Comparison of ENCODE assay signal across 30 cellular contexts in genomic region chr6:47454713-47455396, GRCh38.
"Had no signal": no experiment of that assay in that cellular context is flagged by ENCODE, and none has a peak within 500 bp of the region (broad histone marks: within the 10 kb centered on the region; RNA-seq: fewer than 3 reads in every experiment).

No MANE protein-coding gene starts in this region.

- H3K27me3 Mint-ChIP-seq: activated CD4-positive, alpha-beta memory T cell treated with anti-CD3 and anti-CD28 coated beads for 36 hours; central memory CD8-positive, alpha-beta T cell; naive thymus-derived CD8-positive, alpha-beta T cell; stimulated activated naive B cell treated with anti-CD40 and anti-IgM and Interleukin-4, amounts not matched to agents 10 μg/mL and 1 μg/mL and 100 μg/mL, for 72 hours had no signal

- H3K4me1 Mint-ChIP-seq: central memory CD8-positive, alpha-beta T cell; naive thymus-derived CD8-positive, alpha-beta T cell; neural crest cell; stimulated activated naive B cell treated with anti-CD40 and anti-IgM and Interleukin-4, amounts not matched to agents 10 μg/mL and 1 μg/mL and 100 μg/mL, for 72 hours had no signal

- H3K9me3 ChIP-seq: breast epithelium, left lung, lower lobe of right lung, pancreas, psoas muscle, sigmoid colon, stomach, thyroid gland, upper lobe of left lung, vagina had no signal

- H3K4me3 ChIP-seq: breast epithelium, left lung, lower lobe of right lung, pancreas, psoas muscle, sigmoid colon, stomach, thyroid gland, upper lobe of left lung, vagina had no signal

- FAIRE-seq: endometrium, frontal cortex, islet of Langerhans, pancreas, small intestine had no signal

- H3K27ac Mint-ChIP-seq: activated CD4-positive, alpha-beta memory T cell treated with anti-CD3 and anti-CD28 coated beads for 36 hours; activated naive CD4-positive, alpha-beta T cell treated with anti-CD3 and anti-CD28 coated beads, Interleukin-2, amount 50 U/mL, for 72 hours; dendritic cell treated with granulocyte-macrophage colony-stimulating factor and Interleukin-4, amounts not matched to agents 40 ng/mL and 50 ng/mL, for 4 days; naive thymus-derived CD8-positive, alpha-beta T cell; stimulated activated naive B cell treated with anti-CD40 and anti-IgM and Interleukin-4, amounts not matched to agents 10 μg/mL and 1 μg/mL and 100 μg/mL, for 72 hours; T-helper 2 cell treated with Interferon-gamma antibody and Interleukin-4, amounts not matched to agents 5 μg/mL and 100 μg/mL, for 36 hours had no signal

- H3K27ac ChIP-seq: breast epithelium, left lung, lower lobe of right lung, psoas muscle, sigmoid colon, thyroid gland, upper lobe of left lung, vagina had no signal

- ATAC-seq: activated naive CD4-positive, alpha-beta T cell treated with anti-CD3 and anti-CD28 coated beads, Interleukin-2, amount 50 U/mL, for 72 hours; activated T-cell treated with anti-CD3 and anti-CD28 coated beads, Interleukin-2, amount 50 U/mL, for 4 hours; left lung; lower lobe of right lung; naive thymus-derived CD8-positive, alpha-beta T cell; psoas muscle; stimulated activated naive B cell treated with anti-CD40 and anti-IgM and Interleukin-4, amounts not matched to agents 10 μg/mL and 1 μg/mL and 100 μg/mL, for 72 hours had no signal

- H3K4me3 Mint-ChIP-seq: activated CD4-positive, alpha-beta memory T cell treated with anti-CD3 and anti-CD28 coated beads for 36 hours; activated T-cell treated with anti-CD3 and anti-CD28 coated beads, Interleukin-2, amount 50 U/mL, for 4 hours; central memory CD8-positive, alpha-beta T cell; dendritic cell treated with granulocyte-macrophage colony-stimulating factor and Interleukin-4, amounts not matched to agents 40 ng/mL and 50 ng/mL, for 4 days; naive thymus-derived CD8-positive, alpha-beta T cell; neural crest cell; stimulated activated naive B cell treated with anti-CD40 and anti-IgM and Interleukin-4, amounts not matched to agents 10 μg/mL and 1 μg/mL and 100 μg/mL, for 72 hours; T-helper 2 cell treated with Interferon-gamma antibody and Interleukin-4, amounts not matched to agents 5 μg/mL and 100 μg/mL, for 36 hours had no signal

- H3K36me3 Mint-ChIP-seq: activated CD4-positive, alpha-beta memory T cell treated with anti-CD3 and anti-CD28 coated beads for 36 hours; activated naive CD4-positive, alpha-beta T cell treated with anti-CD3 and anti-CD28 coated beads, Interleukin-2, amount 50 U/mL, for 72 hours; naive thymus-derived CD8-positive, alpha-beta T cell; stimulated activated naive B cell treated with anti-CD40 and anti-IgM and Interleukin-4, amounts not matched to agents 10 μg/mL and 1 μg/mL and 100 μg/mL, for 72 hours had no signal

- DNase-seq: activated CD4-positive, alpha-beta memory T cell treated with anti-CD3 and anti-CD28 coated beads for 36 hours; activated CD4-positive, alpha-beta T cell treated with anti-CD3 and anti-CD28 coated beads for 48 hours; activated naive CD4-positive, alpha-beta T cell; activated T-cell treated with anti-CD3 and anti-CD28 coated beads, Interleukin-2, amount 50 U/mL, for 4 hours; left lung; lower lobe of right lung; mesenchymal stem cell; naive thymus-derived CD8-positive, alpha-beta T cell; nucleus accumbens; psoas muscle; sigmoid colon; small intestine; stimulated activated CD4-positive, alpha-beta T cell treated with anti-CD3 and anti-CD28 coated beads, Interleukin-1b, Interleukin-23, amount 100 ng/mL, for 48 hours; stimulated activated CD4-positive, alpha-beta T cell treated with anti-CD3 and anti-CD28 coated beads, Interleukin-4, amount 100 ng/mL, for 4 hours; stimulated activated CD8-positive, alpha-beta memory T cell treated with anti-CD3 and anti-CD28 coated beads, Interleukin-4, amount 100 ng/mL, for 48 hours; stimulated activated naive B cell treated with anti-CD40 and anti-IgM and Interleukin-4, amounts not matched to agents 10 μg/mL and 1 μg/mL and 100 μg/mL, for 72 hours; upper lobe of left lung had no signal

- H3K36me3 ChIP-seq: breast epithelium, left lung, lower lobe of right lung, pancreas, sigmoid colon, stomach, thyroid gland, upper lobe of left lung, vagina had no signal

- H3K4me1 ChIP-seq: breast epithelium, left lung, lower lobe of right lung, psoas muscle, sigmoid colon, stomach, thyroid gland, upper lobe of left lung, vagina had no signal

- H3K27me3 ChIP-seq: breast epithelium, left lung, pancreas, sigmoid colon, stomach, thyroid gland, upper lobe of left lung, vagina had no signal

- H3K9me3 Mint-ChIP-seq: activated CD4-positive, alpha-beta memory T cell treated with anti-CD3 and anti-CD28 coated beads for 36 hours; activated naive CD4-positive, alpha-beta T cell treated with anti-CD3 and anti-CD28 coated beads, Interleukin-2, amount 50 U/mL, for 72 hours; activated T-cell treated with anti-CD3 and anti-CD28 coated beads, Interleukin-2, amount 50 U/mL, for 4 hours; central memory CD8-positive, alpha-beta T cell; dendritic cell treated with granulocyte-macrophage colony-stimulating factor and Interleukin-4, amounts not matched to agents 40 ng/mL and 50 ng/mL, for 4 days; naive thymus-derived CD8-positive, alpha-beta T cell; neural crest cell; stimulated activated naive B cell treated with anti-CD40 and anti-IgM and Interleukin-4, amounts not matched to agents 10 μg/mL and 1 μg/mL and 100 μg/mL, for 72 hours; T-helper 2 cell treated with Interferon-gamma antibody and Interleukin-4, amounts not matched to agents 5 μg/mL and 100 μg/mL, for 36 hours had no signal
